In the genomic region with DNA sequence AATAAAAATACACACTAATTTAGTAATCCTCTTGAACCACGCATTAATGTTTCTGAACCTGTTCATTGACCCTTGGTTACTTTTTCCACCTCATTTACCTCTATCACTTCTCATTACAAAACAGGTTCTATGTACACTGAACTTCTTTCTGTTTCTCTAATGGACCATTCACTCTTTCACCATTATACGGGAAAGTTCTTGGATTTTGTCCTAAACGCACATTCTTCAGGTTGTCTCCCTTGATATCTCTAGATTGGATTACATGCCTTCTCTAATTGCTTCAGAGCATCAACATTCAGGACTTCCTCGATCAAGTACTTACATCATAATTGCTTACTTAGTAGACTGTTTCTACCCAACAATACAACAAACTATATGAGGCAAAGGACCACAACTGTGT, we compare ENCODE assay signal across 24 cellular contexts.
"Had no signal": no experiment of that assay in that cellular context is flagged by ENCODE, and none has a peak within 500 bp of the region (broad histone marks: within the 10 kb centered on the region; RNA-seq: fewer than 3 reads in every experiment).

No MANE protein-coding gene starts in this region.

- FAIRE-seq: frontal cortex, islet of Langerhans had no signal

- DNase-seq: cortex of kidney; dorsolateral prefrontal cortex; effector CD8-positive, alpha-beta T cell; heart left ventricle; hippocampal formation; left ventricle myocardium inferior; lower lobe of right lung; natural killer cell; nucleus accumbens; ovary; spleen; stimulated activated CD4-positive, alpha-beta T cell treated with anti-CD3 and anti-CD28 coated beads, Interleukin-15, amount 100 ng/mL, for 24 hours; stimulated activated CD4-positive, alpha-beta T cell treated with anti-CD3 and anti-CD28 coated beads, Interleukin-2, amount 100 ng/mL, for 24 hours; stimulated activated CD4-positive, alpha-beta T cell treated with anti-CD3 and anti-CD28 coated beads, Interleukin-4, amount 100 ng/mL, for 4 hours; stimulated activated naive B cell treated with anti-CD40 and anti-IgM and Interleukin-4, amounts not matched to agents 10 μg/mL and 1 μg/mL and 100 μg/mL, for 72 hours; stimulated activated naive CD8-positive, alpha-beta T cell treated with anti-CD3 and anti-CD28 coated beads, Interleukin-15, amount 100 ng/mL, for 72 hours; testis; upper lobe of right lung had no signal

- ATAC-seq: esophagus mucosa; heart left ventricle; lower lobe of right lung; natural killer cell; sciatic nerve; stimulated activated naive B cell treated with anti-CD40 and anti-IgM and Interleukin-4, amounts not matched to agents 10 μg/mL and 1 μg/mL and 100 μg/mL, for 72 hours; stimulated activated naive CD8-positive, alpha-beta T cell treated with anti-CD3 and anti-CD28 coated beads, Interleukin-15, amount 100 ng/mL, for 72 hours; upper lobe of right lung had no signal

- H3K4me3 ChIP-seq: dorsolateral prefrontal cortex, heart left ventricle, left ventricle myocardium inferior, lower lobe of right lung, ovary, spleen, testis, tibial nerve, upper lobe of right lung, vagina had no signal
